Comparison of ENCODE assay signal across 30 cellular contexts in genomic region chr16:88960516-88960915, GRCh38. TPM values are rescaled to one million over a fixed set of nuclear protein-coding genes. Genes with fewer than 3 reads are reported as not detected.
"Had no signal": no experiment of that assay in that cellular context is flagged by ENCODE, and none has a peak within 500 bp of the region (broad histone marks: within the 10 kb centered on the region; RNA-seq: fewer than 3 reads in every experiment).

No MANE protein-coding gene starts in this region.

- H3K36me3 ChIP-seq: adrenal gland, esophagus muscularis mucosa, gastrocnemius medialis, heart left ventricle had no signal

- H3K4me3 ChIP-seq: adrenal gland, body of pancreas, esophagus muscularis mucosa, gastrocnemius medialis, heart left ventricle had no signal

- H3K4me1 ChIP-seq: adrenal gland, body of pancreas, foreskin keratinocyte, gastrocnemius medialis had no signal

- H3K36me3 Mint-ChIP-seq: activated naive CD4-positive, alpha-beta T cell treated with anti-CD3 and anti-CD28 coated beads, Interleukin-2, amount 10 ng/mL, durations not matched to agents 7 days and 5 days; activated naive CD8-positive, alpha-beta T cell treated with anti-CD3 and anti-CD28 coated beads for 36 hours had no signal

- ATAC-seq: activated naive CD8-positive, alpha-beta T cell treated with anti-CD3 and anti-CD28 coated beads, Interleukin-2, amount 50 U/mL, for 24 hours; activated T-cell treated with anti-CD3 and anti-CD28 coated beads, Interleukin-2, amount 50 U/mL, for 72 hours; body of pancreas; effector memory CD8-positive, alpha-beta T cell; foreskin keratinocyte; gastrocnemius medialis; heart left ventricle had no signal

- H3K4me3 Mint-ChIP-seq: activated CD4-positive, alpha-beta memory T cell treated with anti-CD3 and anti-CD28 coated beads, Interleukin-2, amount 10 ng/mL, durations not matched to agents 7 days and 5 days; activated CD4-positive, alpha-beta T cell treated with anti-CD3 and anti-CD28 coated beads, Interleukin-2, amount 10 ng/mL, durations not matched to agents 7 days and 5 days; activated naive CD4-positive, alpha-beta T cell treated with anti-CD3 and anti-CD28 coated beads, Interleukin-2, amount 10 ng/mL, durations not matched to agents 7 days and 5 days; activated naive CD8-positive, alpha-beta T cell treated with anti-CD3 and anti-CD28 coated beads for 36 hours; activated naive CD8-positive, alpha-beta T cell treated with anti-CD3 and anti-CD28 coated beads, Interleukin-2, amount 50 U/mL, for 24 hours; activated T-cell treated with anti-CD3 and anti-CD28 coated beads, Interleukin-2, amount 50 U/mL, for 24 hours; activated T-cell treated with anti-CD3 and anti-CD28 coated beads, Interleukin-2, amount 50 U/mL, for 72 hours; effector memory CD8-positive, alpha-beta T cell had no signal

- H3K27ac ChIP-seq: adrenal gland, body of pancreas, esophagus muscularis mucosa, foreskin keratinocyte, gastrocnemius medialis, heart left ventricle had no signal

- H3K27me3 ChIP-seq: adrenal gland, body of pancreas had no signal

- DNase-seq: activated CD4-positive, alpha-beta memory T cell treated with anti-CD3 and anti-CD28 coated beads, Interleukin-2, amount 10 ng/mL, durations not matched to agents 7 days and 5 days; activated CD4-positive, alpha-beta T cell treated with anti-CD3 and anti-CD28 coated beads for 1 hour; activated CD4-positive, alpha-beta T cell treated with anti-CD3 and anti-CD28 coated beads for 4 hours; activated CD4-positive, alpha-beta T cell treated with anti-CD3 and anti-CD28 coated beads, Interleukin-2, amount 10 ng/mL, durations not matched to agents 7 days and 5 days; activated CD4-positive, alpha-beta T cell treated with anti-CD3 and anti-CD28 coated beads, Interleukin-2, amount 50 U/mL, for 4 hours; activated CD8-positive, alpha-beta memory T cell treated with anti-CD3 and anti-CD28 coated beads, Interleukin-2, amount 50 U/mL, for 48 hours; activated gamma-delta T cell; activated naive CD4-positive, alpha-beta T cell; activated naive CD4-positive, alpha-beta T cell treated with anti-CD3 and anti-CD28 coated beads, Interleukin-2, amount 10 ng/mL, durations not matched to agents 7 days and 5 days; activated naive CD8-positive, alpha-beta T cell treated with anti-CD3 and anti-CD28 coated beads for 36 hours; activated naive CD8-positive, alpha-beta T cell treated with anti-CD3 and anti-CD28 coated beads, Interleukin-2, amount 50 U/mL, for 24 hours; activated T-cell treated with anti-CD3 and anti-CD28 coated beads for 4 hours; activated T-cell treated with anti-CD3 and anti-CD28 coated beads, Interleukin-2, amount 50 U/mL, for 24 hours; activated T-cell treated with anti-CD3 and anti-CD28 coated beads, Interleukin-2, amount 50 U/mL, for 72 hours; adrenal gland; amygdala; body of pancreas; caudate nucleus; cortex of kidney; dermis blood vessel endothelial cell; effector CD4-positive, alpha-beta T cell; effector memory CD8-positive, alpha-beta T cell; erythroblast; foreskin keratinocyte; gastrocnemius medialis; glutamatergic neuron; T-helper 2 cell had no signal

- H3K9me3 ChIP-seq: adrenal gland, body of pancreas, esophagus muscularis mucosa, gastrocnemius medialis had no signal

- H3K27ac Mint-ChIP-seq: activated CD4-positive, alpha-beta memory T cell treated with anti-CD3 and anti-CD28 coated beads, Interleukin-2, amount 10 ng/mL, durations not matched to agents 7 days and 5 days; activated CD4-positive, alpha-beta T cell treated with anti-CD3 and anti-CD28 coated beads, Interleukin-2, amount 10 ng/mL, durations not matched to agents 7 days and 5 days; activated naive CD4-positive, alpha-beta T cell treated with anti-CD3 and anti-CD28 coated beads, Interleukin-2, amount 10 ng/mL, durations not matched to agents 7 days and 5 days; activated naive CD8-positive, alpha-beta T cell treated with anti-CD3 and anti-CD28 coated beads for 36 hours; activated naive CD8-positive, alpha-beta T cell treated with anti-CD3 and anti-CD28 coated beads, Interleukin-2, amount 50 U/mL, for 24 hours; activated T-cell treated with anti-CD3 and anti-CD28 coated beads, Interleukin-2, amount 50 U/mL, for 24 hours; activated T-cell treated with anti-CD3 and anti-CD28 coated beads, Interleukin-2, amount 50 U/mL, for 72 hours; effector memory CD8-positive, alpha-beta T cell had no signal

- H3K9me3 Mint-ChIP-seq: activated CD4-positive, alpha-beta memory T cell treated with anti-CD3 and anti-CD28 coated beads, Interleukin-2, amount 10 ng/mL, durations not matched to agents 7 days and 5 days; activated naive CD4-positive, alpha-beta T cell treated with anti-CD3 and anti-CD28 coated beads, Interleukin-2, amount 10 ng/mL, durations not matched to agents 7 days and 5 days; activated naive CD8-positive, alpha-beta T cell treated with anti-CD3 and anti-CD28 coated beads for 36 hours; activated naive CD8-positive, alpha-beta T cell treated with anti-CD3 and anti-CD28 coated beads, Interleukin-2, amount 50 U/mL, for 24 hours; activated T-cell treated with anti-CD3 and anti-CD28 coated beads, Interleukin-2, amount 50 U/mL, for 24 hours; activated T-cell treated with anti-CD3 and anti-CD28 coated beads, Interleukin-2, amount 50 U/mL, for 72 hours; effector memory CD8-positive, alpha-beta T cell had no signal

RNA-seq across cellular contexts. Expression of gene CBFA2T3, which starts 16.5 kb away (rescaled TPM):
- total RNA-seq: activated CD4-positive, alpha-beta memory T cell treated with anti-CD3 and anti-CD28 coated beads, Interleukin-2, amount 10 ng/mL, durations not matched to agents 7 days and 5 days; activated CD4-positive, alpha-beta T cell treated with anti-CD3 and anti-CD28 coated beads, Interleukin-2, amount 10 ng/mL, durations not matched to agents 7 days and 5 days; chondrocyte; dermis blood vessel endothelial cell had no signal
